In genomic region chr12:13981296-13981962, GRCh38 we compare ENCODE assay signal across 9 cellular contexts. TPM values are rescaled to one million over a fixed set of nuclear protein-coding genes. Genes with fewer than 3 reads are reported as not detected.
DNase-seq lines count a peak whose midpoint lies in the region; ATAC-seq and TF ChIP-seq lines count a peak whose summit lies in the region.
"Had no signal": no experiment of that assay in that cellular context is flagged by ENCODE, and none has a peak within 500 bp of the region (broad histone marks: within the 10 kb centered on the region; RNA-seq: fewer than 3 reads in every experiment).

Gene GRIN2B, minus strand, starts transcription at chr12:13981602. Its CDS starts 115,394 bp downstream, at chr12:13866208.

- no peaks in the 10 kb centered on the region for H3F3A ChIP-seq in smooth muscle cell (ENCODE audit: low read depth)

- WGBS in smooth muscle cell (ENCODE audit: low lambda C conversion rate): 1% methylated on average over 18 of the region's 37 CpGs
- WGBS in thyroid gland, 2 donors: 2 to 4% methylated on average over 37 of the region's 37 CpGs

- TF ChIP-seq CTCF in smooth muscle cell (IDR thresholded peaks at IDR 0.05; ENCODE audit: borderline replicate concordance, insufficient read depth, poor library complexity, severe bottlenecking) (no peak), thyroid gland (IDR thresholded peaks at IDR 0.05) (no peak), OCI-LY7 (conservative IDR thresholded peaks at IDR 0.05; ENCODE audit: low read length) (no peak)

- DNase-seq in NCI-H2081 (lab: John Stamatoyannopoulos, UW): peak; percentile 17 to 22
- no peak for DNase-seq in NCI-H2081 treated with DMSO at 0.1 percent for 48 hours (lab: John Stamatoyannopoulos, UW)
- DNase-seq in T-helper 17 cell: no peak
- DNase-seq in iPS-NIHi11 (ENCODE audit: low spot score): peak; percentile 53
- DNase-seq in smooth muscle cell (lab: John Stamatoyannopoulos, UW; ENCODE audit: unreplicated experiment): no peak
- DNase-seq in activated effector memory CD4-positive, alpha-beta T cell treated with anti-CD3 and anti-CD28 coated beads, Interleukin-2, amount 50 U/mL, for 16 hours: no peak
- DNase-seq in thyroid gland: no peak
- no peak for DNase-seq in OCI-LY7 (ENCODE audit: low spot score)

- no peak within 1 kb of the TSS for H3K9ac ChIP-seq in smooth muscle cell (ENCODE audit: low read depth)

- H3K4me2 ChIP-seq in smooth muscle cell (peak within 1 kb of the TSS; percentile 94), OCI-LY7 (ENCODE audit: low read length) (no peak within 1 kb of the TSS)

- H3K27ac ChIP-seq in smooth muscle cell (ENCODE audit: low read depth): no peak within 1 kb of the TSS
- no peak within 1 kb of the TSS for H3K27ac ChIP-seq in thyroid gland
- H3K27ac ChIP-seq in OCI-LY7 (ENCODE audit: low read depth, low read length, poor library complexity, severe bottlenecking): no peak within 1 kb of the TSS

- CTCF ChIA-PET in OCI-LY7 (lab: Charles Lee; ENCODE audit: unreplicated experiment): no interaction called here

- POLR2A ChIA-PET in OCI-LY7 (lab: Charles Lee): no interaction called here

- H3K27me3 ChIP-seq in smooth muscle cell (ENCODE audit: low read depth) (peaks cover 84% of the 10 kb centered on the region), thyroid gland (peaks cover 4% of the 10 kb centered on the region)

- H2AFZ ChIP-seq in smooth muscle cell (ENCODE audit: low read depth) (peak within 1 kb of the TSS; percentile 60), OCI-LY7 (ENCODE audit: low read length) (no peak within 1 kb of the TSS)

- intact Hi-C loops in thyroid gland (cut with DNase I) (no loop called here), OCI-LY7 (cut with micrococcal nuclease; ENCODE audit: unreplicated experiment) (no loop called here)

- H3K9me2 ChIP-seq in OCI-LY7 (ENCODE audit: insufficient read depth, low read length): no peaks in the 10 kb centered on the region

- peaks cover 8% of the 10 kb centered on the region for H3K4me1 Mint-ChIP-seq in T-helper 17 cell

- H3K4me3 ChIP-seq in smooth muscle cell (peak within 1 kb of the TSS; percentile 47), thyroid gland (replicated peaks in 1 of 3) (peak within 1 kb of the TSS in 1 of 3 donors; percentile 10), OCI-LY7 (ENCODE audit: low read depth, low read length, poor library complexity, severe bottlenecking) (no peak within 1 kb of the TSS)

- no peak within 1 kb of the TSS for H3K27ac Mint-ChIP-seq in T-helper 17 cell

- TF ChIP-seq POLR2A in thyroid gland (IDR thresholded peaks at IDR 0.05): no peak

- H3K9me3 ChIP-seq in T-helper 17 cell (ENCODE audit: control insufficient read depth, low read length, poor library complexity, severe bottlenecking) (no peaks in the 10 kb centered on the region), smooth muscle cell (replicated peaks; ENCODE audit: low read depth) (no peaks in the 10 kb centered on the region), thyroid gland (no peaks in the 10 kb centered on the region), OCI-LY7 (ENCODE audit: low read length) (no peaks in the 10 kb centered on the region)

- H3K4me1 ChIP-seq in smooth muscle cell (ENCODE audit: low read depth) (peaks cover 17% of the 10 kb centered on the region), thyroid gland (peaks cover 0 to 14% of the 10 kb centered on the region in 2 donors), OCI-LY7 (ENCODE audit: insufficient read depth, low read length, poor library complexity, severe bottlenecking) (no peaks in the 10 kb centered on the region)

- H3K36me3 ChIP-seq in smooth muscle cell (ENCODE audit: low read depth): no peaks in the 10 kb centered on the region
- no peaks in the 10 kb centered on the region for H3K36me3 ChIP-seq in thyroid gland
- no peaks in the 10 kb centered on the region for H3K36me3 ChIP-seq in OCI-LY7 (ENCODE audit: insufficient read depth, low read length)

- H3K79me2 ChIP-seq in smooth muscle cell (ENCODE audit: low read depth) (no peaks in the 10 kb centered on the region), OCI-LY7 (ENCODE audit: insufficient read depth, low read depth, low read length) (no peaks in the 10 kb centered on the region)

- no TSS peak for BruUV-seq in OCI-LY7 (replicated peaks; lab: Mats Ljungman, UMichigan)

- no peaks in the 10 kb centered on the region for H4K20me1 ChIP-seq in smooth muscle cell (ENCODE audit: low read depth)
- no peaks in the 10 kb centered on the region for H4K20me1 ChIP-seq in OCI-LY7 (ENCODE audit: insufficient read depth, low read length)

- H3K27me3 Mint-ChIP-seq in T-helper 17 cell: peaks cover 70% of the 10 kb centered on the region

- peak within 1 kb of the TSS; percentile 71 for H3K4me3 Mint-ChIP-seq in T-helper 17 cell

- no peak for ATAC-seq in T-helper 17 cell

- peaks cover 9% of the 10 kb centered on the region for H3K36me3 Mint-ChIP-seq in T-helper 17 cell (ENCODE audit: low read depth)

RNA-seq across cellular contexts. Expression of gene GRIN2B, which starts in this region (rescaled TPM):
- total RNA-seq in T-helper 17 cell (not detected), smooth muscle cell (under 0.01 TPM in 1 of 2 replicates, not detected in the other), thyroid gland (1 to 10 TPM in 1 of 4 donors, under 1 TPM in 2, not detected in 1; 0.13 to 1.6 (median 0.25) TPM), OCI-LY7 (2022) (not detected in 2 replicates)
- not detected in 2 replicates for polyA plus RNA-seq in smooth muscle cell
- under 0.01 and 0.03 TPM in 2 replicates for total RNA-seq in OCI-LY7 (2014; rRNA removed; shearing (Covaris generic))
- total RNA-seq: LHCN-M2 had no signal

Comparison
In these comparisons a context has a peak if more than half of its experiments do, and no peak if none do; other contexts are left out.
1. DNase-seq: peak in NCI-H2081 (2 of 2) and iPS-NIHi11 (single experiment); none in NCI-H2081 treated with DMSO at 0.1 percent for 48 hours (single experiment), T-helper 17 cell (0 of 3), smooth muscle cell (single experiment), activated effector memory CD4-positive, alpha-beta T cell treated with anti-CD3 and anti-CD28 coated beads, Interleukin-2, amount 50 U/mL, for 16 hours (single experiment), thyroid gland (0 of 2) and OCI-LY7 (single experiment).